Comparison of ENCODE assay signal across 33 cellular contexts in the genomic region with DNA sequence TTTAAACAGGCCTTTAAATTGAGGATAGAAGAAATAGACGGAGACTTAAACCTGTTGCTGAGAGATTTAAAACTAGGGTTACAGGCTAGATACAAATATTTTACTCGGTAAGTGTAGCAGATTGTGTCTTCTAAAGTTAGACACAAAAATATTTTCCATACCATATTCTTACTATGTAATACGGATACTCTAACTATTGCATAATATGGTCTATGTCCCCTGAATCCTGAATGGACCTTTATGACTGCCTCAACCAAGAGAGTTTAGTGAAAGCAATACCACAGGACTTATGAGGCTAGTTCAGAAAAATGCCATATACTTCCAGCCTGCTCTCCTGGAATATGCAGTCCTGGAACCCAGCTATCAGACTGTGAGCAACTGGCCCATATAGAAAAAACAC.
"Had no signal": no experiment of that assay in that cellular context is flagged by ENCODE, and none has a peak within 500 bp of the region (broad histone marks: within the 10 kb centered on the region; RNA-seq: fewer than 3 reads in every experiment).

No MANE protein-coding gene starts in this region.

- H3K4me3 Mint-ChIP-seq: activated B cell treated with CpG ODN at 0.5 μM for 24 hours; activated CD8-positive, alpha-beta T cell treated with anti-CD3 and anti-CD28 coated beads for 36 hours; activated naive CD4-positive, alpha-beta T cell treated with anti-CD3 and anti-CD28 coated beads, Interleukin-2, amount 10 ng/mL, durations not matched to agents 7 days and 5 days; activated naive CD8-positive, alpha-beta T cell treated with anti-CD3 and anti-CD28 coated beads, Interleukin-2, amount 10 ng/mL, durations not matched to agents 7 days and 5 days; activated T-cell treated with anti-CD3 and anti-CD28 coated beads, Interleukin-2, amount 50 U/mL, for 72 hours; central memory CD8-positive, alpha-beta T cell; dendritic cell treated with granulocyte-macrophage colony-stimulating factor and Interleukin-4, amounts not matched to agents 40 ng/mL and 50 ng/mL, for 4 days; endodermal cell; T-helper 17 cell; T-helper 2 cell treated with Interferon-gamma antibody and Interleukin-4, amounts not matched to agents 5 μg/mL and 100 μg/mL, for 36 hours had no signal

- H3K27ac ChIP-seq: ascending aorta, brain microvascular endothelial cell, coronary artery, dorsolateral prefrontal cortex, foreskin keratinocyte, gastrocnemius medialis, heart left ventricle, WERI-Rb-1 had no signal

- H3K36me3 Mint-ChIP-seq: activated naive CD4-positive, alpha-beta T cell treated with anti-CD3 and anti-CD28 coated beads, Interleukin-2, amount 10 ng/mL, durations not matched to agents 7 days and 5 days; activated naive CD4-positive, alpha-beta T cell treated with anti-CD3 and anti-CD28 coated beads, Interleukin-2, amount 50 U/mL, for 72 hours had no signal

- H3K9me3 Mint-ChIP-seq: activated B cell treated with CpG ODN at 0.5 μM for 24 hours; activated CD8-positive, alpha-beta T cell treated with anti-CD3 and anti-CD28 coated beads for 36 hours; activated naive CD4-positive, alpha-beta T cell treated with anti-CD3 and anti-CD28 coated beads, Interleukin-2, amount 10 ng/mL, durations not matched to agents 7 days and 5 days; activated naive CD4-positive, alpha-beta T cell treated with anti-CD3 and anti-CD28 coated beads, Interleukin-2, amount 50 U/mL, for 72 hours; activated naive CD8-positive, alpha-beta T cell treated with anti-CD3 and anti-CD28 coated beads, Interleukin-2, amount 10 ng/mL, durations not matched to agents 7 days and 5 days; activated T-cell treated with anti-CD3 and anti-CD28 coated beads, Interleukin-2, amount 50 U/mL, for 72 hours; central memory CD8-positive, alpha-beta T cell; dendritic cell treated with granulocyte-macrophage colony-stimulating factor and Interleukin-4, amounts not matched to agents 40 ng/mL and 50 ng/mL, for 4 days; endodermal cell; T-helper 2 cell treated with Interferon-gamma antibody and Interleukin-4, amounts not matched to agents 5 μg/mL and 100 μg/mL, for 36 hours had no signal

- H3K4me3 ChIP-seq: ascending aorta, coronary artery, dorsolateral prefrontal cortex, gastrocnemius medialis, heart left ventricle had no signal

- H3K4me1 ChIP-seq: gastrocnemius medialis, heart left ventricle had no signal

- H3K27me3 ChIP-seq: ascending aorta, brain microvascular endothelial cell, dorsolateral prefrontal cortex, foreskin keratinocyte, gastrocnemius medialis, heart left ventricle had no signal

- ATAC-seq: activated CD4-positive, CD25-positive, alpha-beta regulatory T cell treated with anti-CD3 and anti-CD28 coated beads, Interleukin-2, amount 50 U/mL, for 24 hours; activated CD8-positive, alpha-beta T cell treated with anti-CD3 and anti-CD28 coated beads for 36 hours; activated naive CD4-positive, alpha-beta T cell treated with anti-CD3 and anti-CD28 coated beads, Interleukin-2, amount 50 U/mL, for 72 hours; activated T-cell treated with anti-CD3 and anti-CD28 coated beads, Interleukin-2, amount 50 U/mL, for 72 hours; esophagus mucosa; gastrocnemius medialis; heart left ventricle; T-helper 17 cell had no signal

- FAIRE-seq: bronchial epithelial cell had no signal

- H3K27ac Mint-ChIP-seq: activated B cell treated with CpG ODN at 0.5 μM for 24 hours; activated CD8-positive, alpha-beta T cell treated with anti-CD3 and anti-CD28 coated beads for 36 hours; activated naive CD4-positive, alpha-beta T cell treated with anti-CD3 and anti-CD28 coated beads, Interleukin-2, amount 10 ng/mL, durations not matched to agents 7 days and 5 days; activated naive CD4-positive, alpha-beta T cell treated with anti-CD3 and anti-CD28 coated beads, Interleukin-2, amount 50 U/mL, for 72 hours; activated naive CD8-positive, alpha-beta T cell treated with anti-CD3 and anti-CD28 coated beads, Interleukin-2, amount 10 ng/mL, durations not matched to agents 7 days and 5 days; activated T-cell treated with anti-CD3 and anti-CD28 coated beads, Interleukin-2, amount 50 U/mL, for 72 hours; dendritic cell treated with granulocyte-macrophage colony-stimulating factor and Interleukin-4, amounts not matched to agents 40 ng/mL and 50 ng/mL, for 4 days; endodermal cell; T-helper 17 cell; T-helper 2 cell treated with Interferon-gamma antibody and Interleukin-4, amounts not matched to agents 5 μg/mL and 100 μg/mL, for 36 hours had no signal

- DNase-seq: activated B cell treated with CpG ODN at 0.5 μM for 24 hours; activated CD4-positive, alpha-beta T cell treated with anti-CD3 and anti-CD28 coated beads for 48 hours; activated CD4-positive, alpha-beta T cell treated with anti-CD3 and anti-CD28 coated beads, Interleukin-2, amount 50 U/mL, for 1 hour; activated CD4-positive, alpha-beta T cell treated with anti-CD3 and anti-CD28 coated beads, Interleukin-2, amount 50 U/mL, for 48 hours; activated CD8-positive, alpha-beta memory T cell treated with anti-CD3 and anti-CD28 coated beads for 24 hours; activated CD8-positive, alpha-beta memory T cell treated with anti-CD3 and anti-CD28 coated beads, Interleukin-2, amount 50 U/mL, for 4 hours; activated CD8-positive, alpha-beta T cell treated with anti-CD3 and anti-CD28 coated beads for 36 hours; activated gamma-delta T cell; activated naive CD4-positive, alpha-beta T cell; activated naive CD4-positive, alpha-beta T cell treated with anti-CD3 and anti-CD28 coated beads, Interleukin-2, amount 10 ng/mL, durations not matched to agents 7 days and 5 days; activated naive CD8-positive, alpha-beta T cell treated with anti-CD3 and anti-CD28 coated beads, Interleukin-2, amount 10 ng/mL, durations not matched to agents 7 days and 5 days; activated T-cell treated with anti-CD3 and anti-CD28 coated beads, Interleukin-2, amount 50 U/mL, for 1 hour; activated T-cell treated with anti-CD3 and anti-CD28 coated beads, Interleukin-2, amount 50 U/mL, for 72 hours; dorsolateral prefrontal cortex; effector memory CD4-positive, alpha-beta T cell; endodermal cell; foreskin keratinocyte; gastrocnemius medialis; glutamatergic neuron; heart left ventricle; T-helper 17 cell; T1000; WERI-Rb-1 had no signal

- H3K9me3 ChIP-seq: ascending aorta, gastrocnemius medialis, heart left ventricle had no signal

- H3K4me1 Mint-ChIP-seq: activated B cell treated with CpG ODN at 0.5 μM for 24 hours; activated naive CD4-positive, alpha-beta T cell treated with anti-CD3 and anti-CD28 coated beads, Interleukin-2, amount 10 ng/mL, durations not matched to agents 7 days and 5 days; activated naive CD8-positive, alpha-beta T cell treated with anti-CD3 and anti-CD28 coated beads, Interleukin-2, amount 10 ng/mL, durations not matched to agents 7 days and 5 days; central memory CD8-positive, alpha-beta T cell; endodermal cell had no signal

- H3K36me3 ChIP-seq: ascending aorta, brain microvascular endothelial cell, gastrocnemius medialis, heart left ventricle, WERI-Rb-1 had no signal

- H3K27me3 Mint-ChIP-seq: activated B cell treated with CpG ODN at 0.5 μM for 24 hours; central memory CD8-positive, alpha-beta T cell; dendritic cell treated with granulocyte-macrophage colony-stimulating factor and Interleukin-4, amounts not matched to agents 40 ng/mL and 50 ng/mL, for 4 days had no signal
